In genomic region chr6:119757467-119757866, GRCh38 we compare ENCODE assay signal across 27 cellular contexts.
"Had no signal": no experiment of that assay in that cellular context is flagged by ENCODE, and none has a peak within 500 bp of the region (broad histone marks: within the 10 kb centered on the region; RNA-seq: fewer than 3 reads in every experiment).

No MANE protein-coding gene starts in this region.

- H3K36me3 Mint-ChIP-seq: mesothelial cell of epicardium, naive B cell, neural progenitor cell had no signal

- ATAC-seq: gastroesophageal sphincter; heart left ventricle; left lung; mucosa of descending colon; sciatic nerve; stimulated activated naive CD8-positive, alpha-beta T cell treated with anti-CD3 and anti-CD28 coated beads, Interleukin-15, Interleukin-2, amounts not matched to agents 100 U/mL and 50 U/mL, for 24 hours had no signal

- H3K4me1 ChIP-seq: gastroesophageal sphincter, heart left ventricle, left lung, neural progenitor cell, parathyroid adenoma, transverse colon, vagina had no signal

- H2AFZ ChIP-seq: hepatocyte, neural progenitor cell, parathyroid adenoma had no signal

- H3K27me3 ChIP-seq: gastroesophageal sphincter, heart left ventricle, hepatocyte, left lung, neural progenitor cell, transverse colon, vagina had no signal

- H3K4me2 ChIP-seq: hepatocyte, neural progenitor cell, smooth muscle cell had no signal

- H3K9me3 ChIP-seq: heart left ventricle, left lung, mucosa of descending colon, transverse colon, vagina had no signal

- H3K4me1 Mint-ChIP-seq: mesothelial cell of epicardium, nephron, neural progenitor cell had no signal

- H3K4me3 Mint-ChIP-seq: mesothelial cell of epicardium, naive B cell, nephron, neural progenitor cell had no signal

- H3K9ac ChIP-seq: neural progenitor cell, parathyroid adenoma had no signal

- H3K36me3 ChIP-seq: gastroesophageal sphincter, heart left ventricle, left lung, neural progenitor cell, transverse colon, vagina had no signal

- H3K79me2 ChIP-seq: hepatocyte, parathyroid adenoma had no signal

- DNase-seq: dermis blood vessel endothelial cell; effector memory CD4-positive, alpha-beta T cell; foreskin fibroblast; heart left ventricle; kidney; left lung; mesenchymal stem cell; mucosa of descending colon; naive B cell; stimulated activated CD4-positive, alpha-beta T cell treated with anti-CD3 and anti-CD28 coated beads, Interleukin-12 subunit alpha, Interleukin-12 subunit beta, amount 100 ng/mL, for 4 hours; stimulated activated CD4-positive, alpha-beta T cell treated with anti-CD3 and anti-CD28 coated beads, Interleukin-1b, Interleukin-23, amount 100 ng/mL, for 48 hours; stimulated activated CD4-positive, alpha-beta T cell treated with anti-CD3 and anti-CD28 coated beads, Interleukin-4, amount 100 ng/mL, for 1 hour; stimulated activated CD8-positive, alpha-beta memory T cell treated with anti-CD3 and anti-CD28 coated beads, Interleukin-4, amount 100 ng/mL, for 48 hours; stimulated activated naive CD8-positive, alpha-beta T cell treated with anti-CD3 and anti-CD28 coated beads, Interleukin-15, Interleukin-2, amounts not matched to agents 100 U/mL and 50 U/mL, for 24 hours; substantia nigra; transverse colon had no signal

- H3K27me3 Mint-ChIP-seq: naive B cell, progenitor cell of endocrine pancreas had no signal

- H3K4me3 ChIP-seq: coronary artery, gastroesophageal sphincter, heart left ventricle, hepatocyte, left lung, mucosa of descending colon, neural progenitor cell, smooth muscle cell, transverse colon, vagina had no signal

- H3K27ac Mint-ChIP-seq: mesothelial cell of epicardium, nephron, neural progenitor cell, progenitor cell of endocrine pancreas had no signal

- H3K9me3 Mint-ChIP-seq: naive B cell, neural progenitor cell had no signal

- H3K27ac ChIP-seq: coronary artery, gastroesophageal sphincter, heart left ventricle, hepatocyte, left lung, neural progenitor cell, parathyroid adenoma, transverse colon, vagina had no signal
